1 cellular context compared by ENCODE assay signal in the genomic region with DNA sequence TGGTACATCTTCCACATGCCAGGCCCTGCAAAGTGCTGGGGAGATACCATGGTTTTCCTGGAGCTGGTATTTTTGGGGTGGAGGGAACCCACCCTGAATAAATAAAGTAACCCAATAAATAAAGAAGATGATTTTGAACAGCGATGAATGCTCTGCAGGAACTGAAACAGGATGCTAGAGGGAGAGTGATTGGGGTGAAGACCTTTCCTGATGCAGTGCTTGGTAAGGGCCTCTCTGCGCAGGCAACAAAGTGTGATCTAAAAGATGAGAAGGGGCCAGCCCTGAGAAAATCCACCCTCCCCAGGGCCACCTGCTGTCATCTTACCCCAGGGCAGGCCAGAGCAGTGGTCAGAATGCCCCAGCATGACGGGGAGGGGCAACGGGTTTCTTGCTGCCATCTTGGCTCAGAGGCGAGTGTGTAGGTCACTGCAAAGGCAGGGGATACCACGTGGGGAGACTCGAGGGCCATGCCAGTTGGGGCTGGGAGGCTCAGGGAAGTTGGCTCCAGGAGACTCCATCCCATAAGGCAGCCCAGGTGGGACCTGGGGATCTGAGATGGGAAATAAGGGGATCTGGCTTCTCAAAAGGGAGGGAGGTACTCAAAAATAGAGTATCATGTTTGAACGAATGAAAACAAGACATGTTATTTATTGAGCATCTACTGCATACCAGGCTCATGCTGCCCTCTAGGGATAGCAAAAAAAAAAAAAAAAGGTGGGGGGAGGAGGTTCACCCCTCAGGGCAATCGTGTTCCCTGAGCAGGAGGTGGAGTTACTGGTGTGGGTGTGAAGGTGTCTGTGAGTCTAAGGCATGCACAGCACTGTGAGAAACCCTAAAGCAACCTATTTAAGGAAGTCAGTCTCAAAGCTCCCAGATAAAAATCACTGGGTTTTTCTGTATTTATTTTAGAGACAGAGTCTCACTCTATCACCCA.
TF ChIP-seq lines count a peak whose summit lies in the region.

No MANE protein-coding gene starts in this region.

TF ChIP-seq in GM23338, 12 proteins besides CTCF, POLR2A, EP300 and RAD21 (continued from another document):
- TF ChIP-seq NANOG (IDR thresholded peaks at IDR 0.05; ENCODE audit: borderline replicate concordance) (no peak), EZH2 (IDR thresholded peaks at IDR 0.05; ENCODE audit: low read depth, unreplicated experiment) (no peak), ZNF462 (CRISPR knock-in tag; IDR thresholded peaks at IDR 0.05) (no peak)
